In the genomic region with DNA sequence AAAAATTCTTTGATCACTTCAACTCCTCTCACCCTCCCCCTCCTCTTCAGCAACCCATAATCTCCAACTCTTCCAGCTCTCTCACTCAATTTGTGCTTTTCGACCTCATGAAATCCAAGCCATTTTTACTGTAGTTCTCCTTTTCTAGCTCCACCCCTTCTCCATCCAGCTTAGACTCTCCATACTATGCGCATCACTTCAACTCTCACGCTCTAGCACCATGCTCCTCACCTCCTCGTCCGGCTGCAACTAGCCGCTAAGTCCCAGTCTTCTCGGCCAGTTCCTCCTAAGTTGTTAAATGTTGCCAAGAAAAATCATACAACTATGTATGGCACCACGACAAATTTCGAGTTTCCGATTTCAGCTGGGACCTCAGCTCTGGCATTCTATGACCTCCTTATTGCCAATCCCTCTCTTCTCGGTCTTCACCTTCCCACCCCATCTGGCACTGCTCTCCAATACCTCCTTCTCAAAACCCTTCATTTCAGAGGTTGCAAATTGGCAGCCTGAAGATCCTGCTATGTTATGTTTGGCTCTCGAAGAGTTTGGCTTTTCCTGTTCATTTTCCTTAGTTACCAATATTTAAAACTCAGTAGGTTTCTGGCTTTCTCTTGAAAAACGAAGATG, we compare ENCODE assay signal across 8 cellular contexts. TPM values are rescaled to one million over a fixed set of nuclear protein-coding genes. Genes with fewer than 3 reads are reported as not detected.
A peak's percentile ranks its signal among the peaks of the same experiment; 100 is the strongest.
DNase-seq lines count a peak whose midpoint lies in the region; ATAC-seq and TF ChIP-seq lines count a peak whose summit lies in the region.

No MANE protein-coding gene starts in this region.

- no peak for DNase-seq in CD4-positive, CD25-positive, alpha-beta regulatory T cell
- peak; percentile 49 to 54 for DNase-seq in Kasumi-1 (lab: John Stamatoyannopoulos, UW)
- no peak for DNase-seq in MCF 10A (ENCODE audit: unreplicated experiment)
- no peak for DNase-seq in natural killer cell
- DNase-seq in ACHN: no peak
- no peak for DNase-seq in NAMALWA (ENCODE audit: low spot score)
- no peak for DNase-seq in stimulated activated CD4-positive, alpha-beta T cell treated with anti-CD3 and anti-CD28 coated beads, Interleukin-2, amount 100 ng/mL, for 48 hours

- peaks cover 0 to 15% (median 9%) of the 10 kb centered on the region in 4 donors for H3K4me1 Mint-ChIP-seq in CD4-positive, CD25-positive, alpha-beta regulatory T cell
- H3K4me1 Mint-ChIP-seq in MCF 10A (ENCODE audit: insufficient read depth, unreplicated experiment): peaks cover 13% of the 10 kb centered on the region
- peaks cover 25 to 38% of the 10 kb centered on the region in 2 donors for H3K4me1 Mint-ChIP-seq in natural killer cell

- POLR2A ChIA-PET in MCF 10A (lab: Yijun Ruan, JAX): interaction anchor here (0.9 to 2.6 kb wide), 5 partner anchors 10 to 107 kb away, joined by 3 to 12 read pairs (median 6); a partner anchor contains a TSS

- H3K9me3 ChIP-seq in CD4-positive, CD25-positive, alpha-beta regulatory T cell (ENCODE audit: control insufficient read depth in 2 of 2, low read length in 2 of 2): no peaks in the 10 kb centered on the region

- peaks cover 0 to 4% (median 0%) of the 10 kb centered on the region in 7 donors for H3K9me3 Mint-ChIP-seq in CD4-positive, CD25-positive, alpha-beta regulatory T cell
- H3K9me3 Mint-ChIP-seq in MCF 10A (ENCODE audit: unreplicated experiment) (peaks cover 7% of the 10 kb centered on the region), natural killer cell (no peaks in the 10 kb centered on the region)

- H3K36me3 ChIP-seq in CD4-positive, CD25-positive, alpha-beta regulatory T cell (ENCODE audit: control insufficient read depth, insufficient read depth, low read length): no peaks in the 10 kb centered on the region

- CTCF ChIA-PET in MCF 10A (lab: Yijun Ruan, JAX): interaction anchor here (0.6 to 1.2 kb wide), 3 partner anchors 14 to 636 kb away, joined by 3 to 5 read pairs (median 4); no protein-coding TSS in a partner anchor

- no TSS peak for BruUV-seq in MCF 10A (replicated peaks; lab: Mats Ljungman, UMichigan)

- H3K4me3 ChIP-seq in CD4-positive, CD25-positive, alpha-beta regulatory T cell (ENCODE audit: low read depth, low read length): peak overlapping the region; percentile 74

- H3K27ac ChIP-seq in CD4-positive, CD25-positive, alpha-beta regulatory T cell (ENCODE audit: insufficient read depth, low read length, poor library complexity, severe bottlenecking): no peak overlapping the region

- in situ Hi-C loops in ACHN (cut with HindIII; ENCODE audit: low pct_ligation_motif_present, low pct_unique_long_range_greater_than_20kb, low sequenced_read_pairs): no loop called here

- ATAC-seq in CD4-positive, CD25-positive, alpha-beta regulatory T cell (ENCODE audit: low read depth in 2 of 2): no peak
- no peak for ATAC-seq in natural killer cell
- no peak for ATAC-seq in HG03565 (IDR thresholded peaks at IDR 0.05; ENCODE audit: unreplicated experiment)

- H3K27ac Mint-ChIP-seq in CD4-positive, CD25-positive, alpha-beta regulatory T cell: peak overlapping the region in 2 of 3 donors; percentile 15 to 85
- H3K27ac Mint-ChIP-seq in MCF 10A (ENCODE audit: low read depth, unreplicated experiment): no peak overlapping the region
- H3K27ac Mint-ChIP-seq in natural killer cell: peak overlapping the region; percentile 82 to 91

- TF ChIP-seq CTCF in MCF 10A (IDR thresholded peaks at IDR 0.05; ENCODE audit: unreplicated experiment): no peak
- TF ChIP-seq CTCF in natural killer cell (IDR thresholded peaks at IDR 0.05): no peak

- peaks cover 7% of the 10 kb centered on the region for H3K27me3 Mint-ChIP-seq in CD4-positive, CD25-positive, alpha-beta regulatory T cell
- H3K27me3 Mint-ChIP-seq in MCF 10A (ENCODE audit: insufficient read depth, unreplicated experiment): no peaks in the 10 kb centered on the region
- no peaks in the 10 kb centered on the region for H3K27me3 Mint-ChIP-seq in natural killer cell (ENCODE audit: low read depth in 2 of 2)

- peaks cover 14% of the 10 kb centered on the region for H3K4me1 ChIP-seq in CD4-positive, CD25-positive, alpha-beta regulatory T cell (ENCODE audit: control insufficient read depth, insufficient read depth, low read length, poor library complexity, severe bottlenecking)

- H3K36me3 Mint-ChIP-seq in CD4-positive, CD25-positive, alpha-beta regulatory T cell: peaks cover 13% of the 10 kb centered on the region
- H3K36me3 Mint-ChIP-seq in MCF 10A (ENCODE audit: insufficient read depth, unreplicated experiment) (no peaks in the 10 kb centered on the region), natural killer cell (peaks cover 4% of the 10 kb centered on the region)

- H3K4me3 Mint-ChIP-seq in CD4-positive, CD25-positive, alpha-beta regulatory T cell: peak overlapping the region; percentile 78 to 86 (median 80)
- H3K4me3 Mint-ChIP-seq in MCF 10A (ENCODE audit: unreplicated experiment) (peak overlapping the region; percentile 83), natural killer cell (peak overlapping the region; percentile 92)

- H3K27me3 ChIP-seq in CD4-positive, CD25-positive, alpha-beta regulatory T cell (ENCODE audit: control insufficient read depth, insufficient read depth, low read length): no peaks in the 10 kb centered on the region

- intact Hi-C loops in MCF 10A (cut with micrococcal nuclease): no loop called here
- intact Hi-C loops in natural killer cell (cut with micrococcal nuclease): no loop called here

RNA-seq across cellular contexts. Expression of a gene that starts 1.1 kb away (rescaled TPM):
- 2.0 TPM for total RNA-seq in CD4-positive, CD25-positive, alpha-beta regulatory T cell
- under 1 TPM; 0.06 to 0.49 (median 0.27) TPM for polyA plus RNA-seq in CD4-positive, CD25-positive, alpha-beta regulatory T cell
- total RNA-seq in MCF 10A (2022): 3.3 and 4.5 TPM in 2 replicates
- total RNA-seq in natural killer cell: 1 to 10 TPM; 7.4 to 9.1 (median 7.7) TPM

RNA-seq across cellular contexts. Expression of a gene that starts 4.4 kb away (rescaled TPM):
- 0.89 TPM for total RNA-seq in CD4-positive, CD25-positive, alpha-beta regulatory T cell
- polyA plus RNA-seq in CD4-positive, CD25-positive, alpha-beta regulatory T cell: 1 to 10 TPM in 2 of 4 donors, under 1 TPM in 1, not detected in 1; 0.74 to 4.5 (median 2.1) TPM
- not detected in 2 replicates for total RNA-seq in MCF 10A (2022)
- total RNA-seq in natural killer cell: not detected

RNA-seq across cellular contexts. Expression of a gene that starts 12.9 kb away (rescaled TPM):
- 0.96 TPM for total RNA-seq in CD4-positive, CD25-positive, alpha-beta regulatory T cell
- 1 to 10 TPM in 1 of 4 donors, under 1 TPM in 3; 0.76 to 1.6 (median 0.85) TPM for polyA plus RNA-seq in CD4-positive, CD25-positive, alpha-beta regulatory T cell
- total RNA-seq in MCF 10A (2022) (not detected in 2 replicates), natural killer cell (not detected)

RNA-seq across cellular contexts. Expression of a gene that starts 17.9 kb away (rescaled TPM):
- total RNA-seq in CD4-positive, CD25-positive, alpha-beta regulatory T cell: 30.6 TPM
- polyA plus RNA-seq in CD4-positive, CD25-positive, alpha-beta regulatory T cell: 10 to 100 TPM; 16.3 to 31.7 (median 19.8) TPM
- total RNA-seq in MCF 10A (2022) (86.0 and 90.1 TPM in 2 replicates), natural killer cell (10 to 100 TPM in 2 of 3 donors, 1 to 10 TPM in 1; 9.3 to 22.5 (median 13.8) TPM)

RNA-seq across cellular contexts. Expression of a gene that starts 22.8 kb away (rescaled TPM):
- 0.52 TPM for total RNA-seq in CD4-positive, CD25-positive, alpha-beta regulatory T cell
- 1 to 10 TPM in 2 of 4 donors, under 1 TPM in 1, not detected in 1; 0.99 to 1.7 (median 1.0) TPM for polyA plus RNA-seq in CD4-positive, CD25-positive, alpha-beta regulatory T cell
- total RNA-seq in MCF 10A (2022) (0.44 TPM in 1 of 2 replicates, not detected in the other), natural killer cell (1 to 10 TPM in 1 of 3 donors, under 1 TPM in 2; 0.71 to 1.7 (median 0.91) TPM)

Comparison
In these comparisons a context has a peak if more than half of its experiments do, and no peak if none do; other contexts are left out.
1. DNase-seq: peak in Kasumi-1 (2 of 2); none in CD4-positive, CD25-positive, alpha-beta regulatory T cell (0 of 3), MCF 10A (single experiment), natural killer cell (single experiment), ACHN (single experiment), NAMALWA (single experiment) and stimulated activated CD4-positive, alpha-beta T cell treated with anti-CD3 and anti-CD28 coated beads, Interleukin-2, amount 100 ng/mL, for 48 hours (0 of 2).
2. Peak in every context shown above with its lines, with median percentiles within 50 percentile points of each other: H3K4me3 Mint-ChIP-seq.